Comparison of ENCODE assay signal across 24 cellular contexts in genomic region chr7:121634356-121634755, GRCh38.
A peak's percentile ranks its signal among the peaks of the same experiment; 100 is the strongest.
DNase-seq lines count a peak whose midpoint lies in the region; ATAC-seq, FAIRE-seq and TF ChIP-seq lines count a peak whose summit lies in the region.
"Had no signal": no experiment of that assay in that cellular context is flagged by ENCODE, and none has a peak within 500 bp of the region (broad histone marks: within the 10 kb centered on the region; RNA-seq: fewer than 3 reads in every experiment).

No MANE protein-coding gene starts in this region.

- POLR2A ChIA-PET in Caco-2 (lab: Charles Lee), result no interaction called here

- H3K27me3 ChIP-seq in GM23338 (ENCODE audit: insufficient read depth) (no peaks in the 10 kb centered on the region), keratinocyte (ENCODE audit: control insufficient read depth, extremely low read depth, insufficient read depth, low read length) (no peaks in the 10 kb centered on the region), Caco-2 (replicated peaks; ENCODE audit: control insufficient read depth, insufficient read depth, low read length) (no peaks in the 10 kb centered on the region)
- H3K27me3 ChIP-seq: BLaER1 had no signal

- peak; percentile 74 for FAIRE-seq in keratinocyte (lab: Jason Lieb, UNC)
- FAIRE-seq: GM12892, GM18507, RCC 7860 had no signal

- H3K4me1 ChIP-seq in GM23338 (ENCODE audit: insufficient read depth), result peaks cover 9% of the 10 kb centered on the region; the same call in 1 of the 2 replicates
- no peaks in the 10 kb centered on the region for H3K4me1 ChIP-seq in keratinocyte (ENCODE audit: control insufficient read depth, extremely low read depth, insufficient read depth, low read length)
- no peaks in the 10 kb centered on the region for H3K4me1 ChIP-seq in Caco-2

- H3K36me3 Mint-ChIP-seq in GM23338 (ENCODE audit: low read depth) (peaks cover 11% of the 10 kb centered on the region; the same call in 2 of the 3 replicates), HFFc6 (ENCODE audit: low read depth) (no peaks in the 10 kb centered on the region), Caco-2 (ENCODE audit: insufficient read depth, unreplicated experiment) (no peaks in the 10 kb centered on the region)
- H3K36me3 Mint-ChIP-seq: CD8-positive, alpha-beta T cell had no signal

- H3K9me3 Mint-ChIP-seq in GM23338, result no peaks in the 10 kb centered on the region
- H3K9me3 Mint-ChIP-seq in HFFc6, result no peaks in the 10 kb centered on the region
- no peaks in the 10 kb centered on the region for H3K9me3 Mint-ChIP-seq in Caco-2 (ENCODE audit: unreplicated experiment)
- H3K9me3 Mint-ChIP-seq: CD8-positive, alpha-beta T cell had no signal

- H3K27ac Mint-ChIP-seq in GM23338, result 0 out of 2 replicates have a peak overlapping the region, but pooled peaks have one; percentile 2
- no peak overlapping the region for H3K27ac Mint-ChIP-seq in HFFc6
- H3K27ac Mint-ChIP-seq in Caco-2 (ENCODE audit: unreplicated experiment), result no peak overlapping the region
- H3K27ac Mint-ChIP-seq: CD8-positive, alpha-beta T cell had no signal

- intact Hi-C loops in Caco-2 (cut with micrococcal nuclease; ENCODE audit: unreplicated experiment), result no loop called here

- H3K4me1 Mint-ChIP-seq in GM23338, result peaks cover 14% of the 10 kb centered on the region
- H3K4me1 Mint-ChIP-seq in HFFc6 (ENCODE audit: low read depth), result no peaks in the 10 kb centered on the region
- no peaks in the 10 kb centered on the region for H3K4me1 Mint-ChIP-seq in Caco-2 (ENCODE audit: low read depth, unreplicated experiment)

- peaks cover 4% of the 10 kb centered on the region for H3K9me2 ChIP-seq in GM23338 (ENCODE audit: insufficient read depth)

- no peak for TF ChIP-seq CTCF in GM23338 (conservative IDR thresholded peaks at IDR 0.05; ENCODE audit: low read depth in 2 of 2)
- TF ChIP-seq CTCF in keratinocyte (optimal IDR thresholded peaks at IDR 0.05 in 1 of 3, IDR thresholded peaks at IDR 0.05 in 1 of 3, conservative IDR thresholded peaks at IDR 0.05 in 1 of 3; ENCODE audit: extremely low read depth in 1 of 3, insufficient read depth in 2 of 3, low read length in 3 of 3), result no peak
- no peak for TF ChIP-seq CTCF in HFFc6 (IDR thresholded peaks at IDR 0.05)
- no peak for TF ChIP-seq CTCF in Caco-2 (IDR thresholded peaks at IDR 0.05; ENCODE audit: insufficient read depth in 1 of 2, low read depth in 1 of 2, low read length in 1 of 2, severe bottlenecking in 1 of 2, unreplicated experiment in 1 of 2)

- no peaks in the 10 kb centered on the region for H3F3A ChIP-seq in GM23338 (replicated peaks; ENCODE audit: low read depth)

- H3K79me2 ChIP-seq in GM23338 (replicated peaks; ENCODE audit: insufficient read depth) (no peaks in the 10 kb centered on the region), keratinocyte (ENCODE audit: control insufficient read depth, insufficient read depth, low read length) (no peaks in the 10 kb centered on the region)

- no peak for DNase-seq in GM23338 (ENCODE audit: low spot score)
- peak; percentile 52 for DNase-seq in NCI-H1436 (lab: John Stamatoyannopoulos, UW)
- DNase-seq in NCI-H69 (lab: John Stamatoyannopoulos, UW), result peak; percentile 68
- no peak for DNase-seq in keratinocyte (ENCODE audit: low read depth, low spot score)
- no peak for DNase-seq in HFFc6
- DNase-seq in substantia nigra (lab: John Stamatoyannopoulos, UW), result no peak
- DNase-seq in Caco-2, result no peak
- DNase-seq: CD8-positive, alpha-beta T cell; DMS79; GM23248; MV-4-11; NCI-H187; NCI-H446 treated with DMSO at 0.1 percent for 48 hours; NCI-H774; SHP77; T-helper 1 cell; T-helper 9 cell had no signal

- H3K27ac ChIP-seq in GM23338 (ENCODE audit: low read depth), result no peak overlapping the region
- H3K27ac ChIP-seq in keratinocyte (ENCODE audit: control insufficient read depth, insufficient read depth, low read length), result no peak overlapping the region
- H3K27ac ChIP-seq in substantia nigra (ENCODE audit: low read depth, low read length, poor library complexity, severe bottlenecking), result no peak overlapping the region
- H3K27ac ChIP-seq: BLaER1, GM23248 had no signal

- dilution Hi-C loops in keratinocyte (cut with MboI; ENCODE audit: extremely low pct_ligation_motif_present, low sequenced_read_pairs), result no loop called here

- H3K4me3 ChIP-seq in GM23338 (no peak overlapping the region), keratinocyte (ENCODE audit: control insufficient read depth in 2 of 3, extremely low read depth in 1 of 3, insufficient read depth in 2 of 3, low read depth in 1 of 3, low read length in 3 of 3) (no peak overlapping the region), Caco-2 (ENCODE audit: low read depth, low read length) (no peak overlapping the region)
- H3K4me3 ChIP-seq: BLaER1, GM23248, K562 had no signal

- peaks cover 2% of the 10 kb centered on the region for H3K27me3 Mint-ChIP-seq in GM23338 (ENCODE audit: insufficient read depth, low read depth, poor library complexity)
- H3K27me3 Mint-ChIP-seq in HFFc6 (ENCODE audit: insufficient read depth), result no peaks in the 10 kb centered on the region
- no peaks in the 10 kb centered on the region for H3K27me3 Mint-ChIP-seq in Caco-2 (ENCODE audit: insufficient read depth, unreplicated experiment)

- H3K4me2 ChIP-seq in GM23338, result peak overlapping the region; percentile 49; the same call in 1 of the 2 replicates
- no peak overlapping the region for H3K4me2 ChIP-seq in keratinocyte (ENCODE audit: control insufficient read depth, extremely low read depth, insufficient read depth, low read depth, low read length)
- H3K4me2 ChIP-seq: BLaER1 had no signal

- ATAC-seq in GM23338 (0 out of 3 replicates have a peak, but pooled peaks have one; percentile 32), GM18520 (IDR thresholded peaks at IDR 0.05; ENCODE audit: unreplicated experiment) (no peak)
- ATAC-seq: CD8-positive, alpha-beta T cell; K562; SK-N-SH treated with all-trans-retinoic acid at 6 μM for 48 hours had no signal

- no peaks in the 10 kb centered on the region for H4K20me1 ChIP-seq in GM23338 (replicated peaks; ENCODE audit: insufficient read depth)
- no peaks in the 10 kb centered on the region for H4K20me1 ChIP-seq in keratinocyte (ENCODE audit: control insufficient read depth, extremely low read depth, insufficient read depth, low read length)
- H4K20me1 ChIP-seq: BLaER1 had no signal

- H3K36me3 ChIP-seq in GM23338 (ENCODE audit: insufficient read depth) (no peaks in the 10 kb centered on the region), keratinocyte (ENCODE audit: control insufficient read depth in 2 of 2, extremely low read depth in 1 of 2, insufficient read depth in 2 of 2, low read length in 2 of 2) (no peaks in the 10 kb centered on the region), Caco-2 (ENCODE audit: control insufficient read depth, insufficient read depth, low read length) (no peaks in the 10 kb centered on the region)
- H3K36me3 ChIP-seq: BLaER1 had no signal

- BruUV-seq in Caco-2 (replicated peaks; lab: Mats Ljungman, UMichigan), result no TSS peak

- CTCF ChIA-PET in Caco-2 (lab: Charles Lee), result no interaction called here

- H3K4me3 Mint-ChIP-seq in GM23338 (no peak overlapping the region), HFFc6 (no peak overlapping the region), Caco-2 (ENCODE audit: unreplicated experiment) (no peak overlapping the region)
- H3K4me3 Mint-ChIP-seq: CD8-positive, alpha-beta T cell had no signal

- H3K9me3 ChIP-seq in keratinocyte (ENCODE audit: control insufficient read depth, low read depth, low read length), result no peaks in the 10 kb centered on the region
- H3K9me3 ChIP-seq in Caco-2, result no peaks in the 10 kb centered on the region
- H3K9me3 ChIP-seq: BLaER1 had no signal

- H3K9me1 ChIP-seq in keratinocyte (ENCODE audit: control insufficient read depth, extremely low read depth, insufficient read depth, low read length), result no peaks in the 10 kb centered on the region

- no peak overlapping the region for H3K9ac ChIP-seq in keratinocyte (ENCODE audit: control insufficient read depth, extremely low read depth, insufficient read depth, low read length)
- H3K9ac ChIP-seq: BLaER1, GM23248 had no signal

- H2AFZ ChIP-seq in GM23338, result peak overlapping the region; percentile 86
- H2AFZ ChIP-seq in keratinocyte (ENCODE audit: control insufficient read depth, low read length), result peak overlapping the region; percentile 47
- H2AFZ ChIP-seq: GM23248 had no signal

TF ChIP-seq in GM23338, 12 proteins besides CTCF, POLR2A, EP300 and RAD21 (continues in another document):
- TF ChIP-seq JUNB (IDR thresholded peaks at IDR 0.05; ENCODE audit: unreplicated experiment), result no peak
- TF ChIP-seq CREB1 (CRISPR knock-in tag; IDR thresholded peaks at IDR 0.05; ENCODE audit: low read depth), result no peak
- TF ChIP-seq EZH2 (IDR thresholded peaks at IDR 0.05; ENCODE audit: low read depth, unreplicated experiment), result no peak
- no peak for TF ChIP-seq EZH2phosphoT487 (IDR thresholded peaks at IDR 0.05; ENCODE audit: unreplicated experiment)

Comparison
In these comparisons a context has a peak if more than half of its experiments do, and no peak if none do; other contexts are left out.
1. DNase-seq: peak in NCI-H1436 (single experiment) and NCI-H69 (single experiment); none in GM23338 (single experiment), keratinocyte (single experiment), HFFc6 (single experiment), substantia nigra (0 of 49) and Caco-2 (0 of 2).